ENCODE assay signal across 16 cellular contexts in the genomic region with DNA sequence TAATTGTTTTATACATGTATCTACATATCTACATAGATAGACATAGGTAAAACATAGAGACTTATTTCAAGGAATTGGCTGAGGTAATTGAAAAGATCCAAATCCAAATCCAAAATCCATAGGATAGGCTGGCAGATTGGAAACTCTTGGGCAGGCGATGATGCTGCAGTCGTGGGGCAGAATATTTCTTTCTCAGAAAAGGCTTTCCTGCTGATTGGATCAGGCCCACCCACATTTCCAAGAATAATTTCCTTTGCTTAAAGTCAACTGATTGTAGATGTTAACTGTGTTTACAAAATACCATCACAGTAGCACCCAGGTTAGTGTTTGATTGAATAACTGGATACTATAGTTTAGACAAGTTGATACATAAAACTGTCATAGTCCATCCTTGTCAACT. TPM values are rescaled to one million over a fixed set of nuclear protein-coding genes. Genes with fewer than 3 reads are reported as not detected.
A peak's percentile ranks its signal among the peaks of the same experiment; 100 is the strongest.
DNase-seq lines count a peak whose midpoint lies in the region; ATAC-seq, FAIRE-seq and TF ChIP-seq lines count a peak whose summit lies in the region.
"Had no signal": no experiment of that assay in that cellular context is flagged by ENCODE, and none has a peak within 500 bp of the region (broad histone marks: within the 10 kb centered on the region; RNA-seq: fewer than 3 reads in every experiment).

No MANE protein-coding gene starts in this region.

- H3K4me3 ChIP-seq in esophagus squamous epithelium, result no peak overlapping the region
- H3K4me3 ChIP-seq in heart left ventricle, result no peak overlapping the region
- H3K4me3 ChIP-seq: Peyer's patch had no signal

- H3K27me3 ChIP-seq in esophagus squamous epithelium, result no peaks in the 10 kb centered on the region
- no peaks in the 10 kb centered on the region for H3K27me3 ChIP-seq in heart left ventricle
- H3K27me3 ChIP-seq: Peyer's patch had no signal

- peaks cover 87% of the 10 kb centered on the region for H3K4me1 Mint-ChIP-seq in activated T-cell treated with anti-CD3 and anti-CD28 coated beads, Interleukin-2, amount 50 U/mL, for 24 hours (ENCODE audit: low read depth)
- peaks cover 81% of the 10 kb centered on the region for H3K4me1 Mint-ChIP-seq in activated naive CD8-positive, alpha-beta T cell (ENCODE audit: low read depth)
- peaks cover 73 to 76% of the 10 kb centered on the region in 2 donors for H3K4me1 Mint-ChIP-seq in natural killer cell

- TF ChIP-seq CTCF in natural killer cell (IDR thresholded peaks at IDR 0.05), result no peak
- TF ChIP-seq CTCF in esophagus squamous epithelium (IDR thresholded peaks at IDR 0.05), result no peak
- no peak for TF ChIP-seq CTCF in heart left ventricle (IDR thresholded peaks at IDR 0.05)

- ATAC-seq in natural killer cell (no peak), heart left ventricle (no peak)

- intact Hi-C loops in natural killer cell (cut with micrococcal nuclease) (loop anchor here (2.0 kb wide), 1 partner anchor 13 kb away; no protein-coding TSS in a partner anchor), esophagus squamous epithelium (cut with DNase I) (no loop called here), heart left ventricle (cut with DNase I) (no loop called here)

- no peak overlapping the region for H3K4me3 Mint-ChIP-seq in activated T-cell treated with anti-CD3 and anti-CD28 coated beads, Interleukin-2, amount 50 U/mL, for 24 hours
- H3K4me3 Mint-ChIP-seq in activated naive CD8-positive, alpha-beta T cell, result no peak overlapping the region
- H3K4me3 Mint-ChIP-seq in natural killer cell, result peak overlapping the region; percentile 29

- H3K27me3 Mint-ChIP-seq in activated T-cell treated with anti-CD3 and anti-CD28 coated beads, Interleukin-2, amount 50 U/mL, for 24 hours, result no peaks in the 10 kb centered on the region
- H3K27me3 Mint-ChIP-seq in activated naive CD8-positive, alpha-beta T cell, result no peaks in the 10 kb centered on the region
- no peaks in the 10 kb centered on the region for H3K27me3 Mint-ChIP-seq in natural killer cell (ENCODE audit: low read depth in 2 of 2)

- H3K4me1 ChIP-seq in esophagus squamous epithelium (peaks cover 0 to 31% (median 0%) of the 10 kb centered on the region in 3 donors), heart left ventricle (peaks cover 0 to 53% (median 3%) of the 10 kb centered on the region in 12 donors)

- H3K36me3 ChIP-seq in esophagus squamous epithelium (no peaks in the 10 kb centered on the region), heart left ventricle (no peaks in the 10 kb centered on the region)
- H3K36me3 ChIP-seq: Peyer's patch had no signal

- peak; percentile 9 for FAIRE-seq in GM12891 (lab: Jason Lieb, UNC)

- H3K27ac ChIP-seq in esophagus squamous epithelium (no peak overlapping the region), heart left ventricle (peak overlapping the region in 1 of 12 donors; percentile 91)

- peak overlapping the region; percentile 65 for H3K27ac Mint-ChIP-seq in activated T-cell treated with anti-CD3 and anti-CD28 coated beads, Interleukin-2, amount 50 U/mL, for 24 hours
- peak overlapping the region; percentile 67 for H3K27ac Mint-ChIP-seq in activated naive CD8-positive, alpha-beta T cell
- peak overlapping the region; percentile 92 to 94 for H3K27ac Mint-ChIP-seq in natural killer cell

- DNase-seq in activated T-cell treated with anti-CD3 and anti-CD28 coated beads, Interleukin-2, amount 50 U/mL, for 24 hours, result no peak
- DNase-seq in activated T-cell treated with anti-CD3 and anti-CD28 coated beads for 4 hours (no peak), GM12891 (ENCODE audit: insufficient read length, low spot score) (no peak), natural killer cell (no peak), DMS153 (lab: John Stamatoyannopoulos, UW) (no peak), esophagus squamous epithelium (lab: John Stamatoyannopoulos, UW) (no peak), heart left ventricle (no peak)
- DNase-seq: AML-193, HCEC 1CT, Kasumi-1, NCI-H1417, NCI-H2029, NCI-H510A treated with DMSO at 0.1 percent for 48 hours, Peyer's patch, Right ventricle myocardium superior had no signal

- H3K9me3 ChIP-seq in esophagus squamous epithelium (no peaks in the 10 kb centered on the region), heart left ventricle (no peaks in the 10 kb centered on the region)
- H3K9me3 ChIP-seq: Peyer's patch had no signal

- peaks cover 23% of the 10 kb centered on the region for H3K36me3 Mint-ChIP-seq in activated T-cell treated with anti-CD3 and anti-CD28 coated beads, Interleukin-2, amount 50 U/mL, for 24 hours (ENCODE audit: low read depth)
- H3K36me3 Mint-ChIP-seq in activated naive CD8-positive, alpha-beta T cell, result peaks cover 6% of the 10 kb centered on the region
- no peaks in the 10 kb centered on the region for H3K36me3 Mint-ChIP-seq in natural killer cell

- TF ChIP-seq POLR2A in GM12891 (IDR thresholded peaks at IDR 0.05; ENCODE audit: low read depth, low read length) (no peak), esophagus squamous epithelium (IDR thresholded peaks at IDR 0.05) (no peak), heart left ventricle (IDR thresholded peaks at IDR 0.05) (no peak)

- 75 to 77% methylated on average over 2 of the region's 2 CpGs for WGBS in esophagus squamous epithelium, 2 donors
- WGBS in heart left ventricle, 4 donors, result 77 to 88% (median 82%) methylated on average over 2 of the region's 2 CpGs

- peaks cover 12% of the 10 kb centered on the region for H3K9me3 Mint-ChIP-seq in activated T-cell treated with anti-CD3 and anti-CD28 coated beads, Interleukin-2, amount 50 U/mL, for 24 hours
- H3K9me3 Mint-ChIP-seq in activated naive CD8-positive, alpha-beta T cell (ENCODE audit: low read depth), result no peaks in the 10 kb centered on the region
- no peaks in the 10 kb centered on the region for H3K9me3 Mint-ChIP-seq in natural killer cell

TF ChIP-seq in GM12891, 5 proteins besides CTCF, POLR2A, EP300 and RAD21:
- TF ChIP-seq PAX5 (IDR thresholded peaks at IDR 0.05; ENCODE audit: insufficient read depth, low read length, severe bottlenecking), result no peak
- TF ChIP-seq POU2F2 (IDR thresholded peaks at IDR 0.05; ENCODE audit: low read depth, low read length), result no peak
- TF ChIP-seq SPI1 (IDR thresholded peaks at IDR 0.05; ENCODE audit: low read depth, low read length), result no peak
- TF ChIP-seq TAF1 (IDR thresholded peaks at IDR 0.05; ENCODE audit: low read depth, low read length), result no peak
- no peak for TF ChIP-seq POLR2AphosphoS5 (IDR thresholded peaks at IDR 0.05; ENCODE audit: low read depth, low read length)

RNA-seq across cellular contexts. Expression of gene STIM2, which starts 27.2 kb away (rescaled TPM):
- polyA plus RNA-seq in GM12891 (2012; ENCODE audit: low read depth, missing spikeins), result 18.5 TPM
- total RNA-seq in natural killer cell (100 to 1,000 TPM in 2 of 3 donors, 10 to 100 TPM in 1; 98.3 to 104 (median 100) TPM), esophagus squamous epithelium (10 to 100 TPM in 2 of 4 donors, 1 to 10 TPM in 2; 3.4 to 13.4 (median 8.2) TPM), heart left ventricle (10 to 100 TPM in 4 of 9 donors, 1 to 10 TPM in 5; 7.5 to 17.3 (median 9.9) TPM)
- polyA plus RNA-seq in heart left ventricle, result 1 to 10 TPM; 4.6 to 6.7 TPM

Comparison
In these comparisons a context has a peak if more than half of its experiments do, and no peak if none do; other contexts are left out.
1. RNA of gene STIM2, which starts 27.2 kb away (total RNA-seq): 98.3 to 104 TPM in natural killer cell; 3.4 to 13.4 TPM in esophagus squamous epithelium and 7.5 to 17.3 TPM in heart left ventricle; every median in the first group is over 4 times any median in the second.
2. Peak in every context shown above with its lines, with median percentiles within 50 percentile points of each other: H3K27ac Mint-ChIP-seq.